ENCODE assay signal across 19 cellular contexts in the genomic region with DNA sequence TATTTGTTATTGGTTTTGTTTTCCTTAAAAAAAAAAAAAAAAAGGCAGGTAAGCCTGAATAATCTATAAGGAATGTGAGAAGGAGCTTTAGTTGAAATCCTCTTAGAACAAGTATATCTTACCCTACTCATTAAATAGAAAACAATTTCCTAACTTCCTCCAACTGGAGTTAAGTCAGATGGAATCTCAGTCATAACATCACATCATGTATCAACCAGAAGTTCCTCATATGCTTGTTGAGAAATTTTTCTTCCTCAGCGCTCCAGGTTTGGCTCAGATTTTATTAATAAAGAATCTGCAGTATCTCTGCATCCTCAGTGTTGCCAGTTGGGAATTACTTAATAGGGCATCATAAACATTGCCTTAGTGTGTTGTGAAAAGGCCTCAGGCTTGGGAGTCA. TPM values are rescaled to one million over a fixed set of nuclear protein-coding genes. Genes with fewer than 3 reads are reported as not detected.
A peak's percentile ranks its signal among the peaks of the same experiment; 100 is the strongest.
DNase-seq lines count a peak whose midpoint lies in the region; ATAC-seq, FAIRE-seq and TF ChIP-seq lines count a peak whose summit lies in the region.
"Had no signal": no experiment of that assay in that cellular context is flagged by ENCODE, and none has a peak within 500 bp of the region (broad histone marks: within the 10 kb centered on the region; RNA-seq: fewer than 3 reads in every experiment).

No MANE protein-coding gene starts in this region.

- DNase-seq in D721Med (ENCODE audit: insufficient read length, low spot score) (peak; percentile 19), NOMO-1 treated with dmso at 0.1 percent for 144 hours (lab: John Stamatoyannopoulos, UW; ENCODE audit: unreplicated experiment) (peak; percentile 49), esophagus squamous epithelium (lab: John Stamatoyannopoulos, UW) (no peak), sciatic nerve (ENCODE audit: low spot score) (no peak), GOT3 (lab: John Stamatoyannopoulos, UW) (no peak)
- no peak for DNase-seq in effector CD8-positive, alpha-beta T cell (lab: John Stamatoyannopoulos, UW)
- no peak for DNase-seq in activated effector memory CD4-positive, alpha-beta T cell treated with anti-CD3 and anti-CD28 coated beads, Interleukin-2, amount 50 U/mL, for 16 hours
- no peak for DNase-seq in stimulated activated CD4-positive, alpha-beta T cell treated with anti-CD3 and anti-CD28 coated beads, Interleukin-4, amount 100 ng/mL, for 1 hour
- DNase-seq: activated CD4-positive, alpha-beta memory T cell treated with anti-CD3 and anti-CD28 coated beads for 36 hours; activated effector memory CD4-positive, alpha-beta T cell treated with Interleukin-2 at 50 U/mL for 16 hours; CD4-positive, CD25-positive, alpha-beta regulatory T cell; HCEC 1CT; mesendoderm; NCI-H1105; NK-92 treated with Interleukin-12 subunit alpha and Interleukin-12 subunit beta, amount 100 ng/mL, for 24 hours had no signal

- ATAC-seq in sciatic nerve, result peak; percentile 49
- ATAC-seq: stimulated activated memory B cell treated with anti-CD40 and anti-IgM and Interleukin-4, amounts not matched to agents 10 μg/mL and 1 μg/mL and 100 μg/mL, for 72 hours had no signal

- intact Hi-C loops in esophagus squamous epithelium (cut with DNase I) (no loop called here), sciatic nerve (cut with DNase I) (no loop called here)

- WGBS in esophagus squamous epithelium, 2 donors, result 79 to 91% methylated on average over 1 of the region's 1 CpG

- peak overlapping the region in 3 of 4 donors; percentile 72 to 82 (median 75) for H3K27ac ChIP-seq in esophagus squamous epithelium
- H3K27ac ChIP-seq: neural progenitor cell, SK-N-MC had no signal

- FAIRE-seq in D721Med (lab: Jason Lieb, UNC), result peak; percentile 96
- FAIRE-seq: urothelium cell line had no signal

- H3K4me3 ChIP-seq in esophagus squamous epithelium, result no peak overlapping the region
- H3K4me3 ChIP-seq: neural progenitor cell, SK-N-MC had no signal

- no peaks in the 10 kb centered on the region for H3K9me3 ChIP-seq in esophagus squamous epithelium

- TF ChIP-seq POLR2A in esophagus squamous epithelium (IDR thresholded peaks at IDR 0.05), result no peak

- H3K27me3 ChIP-seq in esophagus squamous epithelium, result no peaks in the 10 kb centered on the region
- H3K27me3 ChIP-seq: neural progenitor cell had no signal

- H3K4me1 ChIP-seq in esophagus squamous epithelium, result peaks cover 0 to 25% (median 0%) of the 10 kb centered on the region in 3 donors

- peaks cover 0 to 22% (median 0%) of the 10 kb centered on the region in 3 donors for H3K36me3 ChIP-seq in esophagus squamous epithelium
- H3K36me3 ChIP-seq: neural progenitor cell had no signal

- TF ChIP-seq CTCF in D721Med (IDR thresholded peaks at IDR 0.05; ENCODE audit: insufficient read depth, missing control alignments) (no peak), esophagus squamous epithelium (IDR thresholded peaks at IDR 0.05) (no peak)

RNA-seq across cellular contexts. Expression of a gene that starts 37.6 kb away (rescaled TPM):
- total RNA-seq in esophagus squamous epithelium (1 to 10 TPM; 1.4 to 7.4 (median 4.9) TPM), sciatic nerve (4.7 TPM)

Comparison
In these comparisons a context has a peak if more than half of its experiments do, and no peak if none do; other contexts are left out.
1. DNase-seq: peak in D721Med (single experiment) and NOMO-1 treated with dmso at 0.1 percent for 144 hours (single experiment); none in esophagus squamous epithelium (single experiment), sciatic nerve (single experiment), GOT3 (single experiment), effector CD8-positive, alpha-beta T cell (single experiment), activated effector memory CD4-positive, alpha-beta T cell treated with anti-CD3 and anti-CD28 coated beads, Interleukin-2, amount 50 U/mL, for 16 hours (single experiment) and stimulated activated CD4-positive, alpha-beta T cell treated with anti-CD3 and anti-CD28 coated beads, Interleukin-4, amount 100 ng/mL, for 1 hour (single experiment).